ENCODE assay signal across 16 cellular contexts in genomic region chr3:172002512-172003078, GRCh38. TPM values are rescaled to one million over a fixed set of nuclear protein-coding genes. Genes with fewer than 3 reads are reported as not detected.
DNase-seq lines count a peak whose midpoint lies in the region; ATAC-seq and TF ChIP-seq lines count a peak whose summit lies in the region.
"Had no signal": no experiment of that assay in that cellular context is flagged by ENCODE, and none has a peak within 500 bp of the region (broad histone marks: within the 10 kb centered on the region; RNA-seq: fewer than 3 reads in every experiment).

No MANE protein-coding gene starts in this region.

- intact Hi-C loops in PC-3 (cut with micrococcal nuclease), result loop anchor here (5.0 kb wide), 1 partner anchor 35 kb away; the partner anchor contains the start of gene FNDC3B

- peaks cover 20% of the 10 kb centered on the region for H3K9me3 Mint-ChIP-seq in neural progenitor cell
- H3K9me3 Mint-ChIP-seq: CD8-positive, alpha-beta T cell had no signal

- no TSS peak for BruUV-seq in PC-3 (replicated peaks; lab: Mats Ljungman, UMichigan)

- POLR2A ChIA-PET in PC-3 (lab: Charles Lee; ENCODE audit: unreplicated experiment), result interaction anchor here (0.6 kb wide), 1 partner anchor 38 kb away, joined by 3 read pairs; no protein-coding TSS in a partner anchor

- peak overlapping the region; percentile 40 for H3K4me2 ChIP-seq in PC-3 (ENCODE audit: low read length)
- H3K4me2 ChIP-seq in smooth muscle cell, result peak overlapping the region; percentile 63
- H3K4me2 ChIP-seq in neural progenitor cell, result no peak overlapping the region

- no peak overlapping the region for H3K27ac Mint-ChIP-seq in neural progenitor cell
- H3K27ac Mint-ChIP-seq: CD8-positive, alpha-beta T cell; H9 had no signal

- DNase-seq in H4 (ENCODE audit: low spot score) (peak; percentile 27), PC-3 (no peak), fibroblast of peridontal ligament (ENCODE audit: extremely low read depth) (peak; percentile 35), smooth muscle cell (lab: John Stamatoyannopoulos, UW; ENCODE audit: unreplicated experiment) (no peak), 8988T (no peak), neural progenitor cell (ENCODE audit: low spot score) (no peak)
- DNase-seq: BE2C; CD8-positive, alpha-beta T cell; GF-D8; H9; Kasumi-1; NCI-H1417 treated with DMSO at 0.1 percent for 48 hours; NCI-H2029; NCI-H524 treated with DMSO at 0.1 percent for 48 hours; OCI-M1 had no signal

- 0 out of 2 replicates have a peak overlapping the region, but pooled peaks have one; percentile 4 for H3K4me3 ChIP-seq in PC-3 (ENCODE audit: low read length)
- no peak overlapping the region for H3K4me3 ChIP-seq in smooth muscle cell
- H3K4me3 ChIP-seq in neural progenitor cell, result no peak overlapping the region

- no peaks in the 10 kb centered on the region for H3K36me3 ChIP-seq in PC-3 (ENCODE audit: low read depth, low read length)
- no peaks in the 10 kb centered on the region for H3K36me3 ChIP-seq in smooth muscle cell (ENCODE audit: low read depth)
- H3K36me3 ChIP-seq in neural progenitor cell, result peaks cover 4% of the 10 kb centered on the region
- H3K36me3 ChIP-seq: BE2C had no signal

- H3K27ac ChIP-seq in PC-3 (ENCODE audit: low read length), result no peak overlapping the region
- peak overlapping the region; percentile 57 for H3K27ac ChIP-seq in smooth muscle cell (ENCODE audit: low read depth)
- H3K27ac ChIP-seq in neural progenitor cell, result no peak overlapping the region

- no peak for TF ChIP-seq CTCF in PC-3 (conservative IDR thresholded peaks at IDR 0.05; ENCODE audit: low read depth, low read length)
- TF ChIP-seq CTCF in smooth muscle cell (IDR thresholded peaks at IDR 0.05; ENCODE audit: borderline replicate concordance, insufficient read depth, poor library complexity, severe bottlenecking), result no peak
- TF ChIP-seq CTCF in neural progenitor cell (IDR thresholded peaks at IDR 0.05), result no peak

- H4K20me1 ChIP-seq in PC-3 (ENCODE audit: low read length), result no peaks in the 10 kb centered on the region
- H4K20me1 ChIP-seq in smooth muscle cell (ENCODE audit: low read depth), result no peaks in the 10 kb centered on the region
- no peaks in the 10 kb centered on the region for H4K20me1 ChIP-seq in neural progenitor cell (ENCODE audit: low read depth)

- H3K79me2 ChIP-seq in PC-3 (ENCODE audit: low read length), result no peaks in the 10 kb centered on the region
- H3K79me2 ChIP-seq in smooth muscle cell (ENCODE audit: low read depth), result no peaks in the 10 kb centered on the region
- H3K79me2 ChIP-seq in neural progenitor cell (ENCODE audit: low read depth), result no peaks in the 10 kb centered on the region

- H3K9me2 ChIP-seq in PC-3 (replicated peaks; ENCODE audit: low read length), result no peaks in the 10 kb centered on the region

- no peaks in the 10 kb centered on the region for H3K4me1 Mint-ChIP-seq in neural progenitor cell
- H3K4me1 Mint-ChIP-seq: H9 had no signal

- H3K27me3 ChIP-seq in PC-3 (ENCODE audit: low read length), result no peaks in the 10 kb centered on the region
- no peaks in the 10 kb centered on the region for H3K27me3 ChIP-seq in smooth muscle cell (ENCODE audit: low read depth)
- H3K27me3 ChIP-seq in neural progenitor cell, result no peaks in the 10 kb centered on the region
- H3K27me3 ChIP-seq: BE2C had no signal

- H3K9me3 ChIP-seq in PC-3 (ENCODE audit: low read length) (no peaks in the 10 kb centered on the region), smooth muscle cell (replicated peaks; ENCODE audit: low read depth) (no peaks in the 10 kb centered on the region), neural progenitor cell (ENCODE audit: low read depth) (no peaks in the 10 kb centered on the region)
- H3K9me3 ChIP-seq: BE2C had no signal

- peaks cover 2% of the 10 kb centered on the region for H3K36me3 Mint-ChIP-seq in neural progenitor cell
- H3K36me3 Mint-ChIP-seq: CD8-positive, alpha-beta T cell had no signal

- CTCF ChIA-PET in PC-3 (lab: Charles Lee), result interaction anchor here (0.5 to 0.6 kb wide), 2 partner anchors 9 to 865 kb away, joined by 3 to 11 read pairs; no protein-coding TSS in a partner anchor

- no peaks in the 10 kb centered on the region for H3F3A ChIP-seq in PC-3 (ENCODE audit: low read length, unreplicated experiment)
- H3F3A ChIP-seq in smooth muscle cell (ENCODE audit: low read depth), result no peaks in the 10 kb centered on the region
- H3F3A ChIP-seq in neural progenitor cell (ENCODE audit: low read depth), result no peaks in the 10 kb centered on the region

- peaks cover 4% of the 10 kb centered on the region for H3K27me3 Mint-ChIP-seq in neural progenitor cell (ENCODE audit: insufficient read depth, low read depth)

- H2AFZ ChIP-seq in PC-3 (ENCODE audit: low read length) (peak overlapping the region; percentile 27), smooth muscle cell (ENCODE audit: low read depth) (peak overlapping the region; percentile 49), neural progenitor cell (replicated peaks) (no peak overlapping the region)

- ATAC-seq in PC-3, result peak; percentile 81
- no peak for ATAC-seq in GM19023 (IDR thresholded peaks at IDR 0.05; ENCODE audit: unreplicated experiment)
- ATAC-seq: CD8-positive, alpha-beta T cell had no signal

- H3K9ac ChIP-seq in PC-3 (ENCODE audit: low read length), result no peak overlapping the region
- H3K9ac ChIP-seq in smooth muscle cell (ENCODE audit: low read depth), result no peak overlapping the region
- H3K9ac ChIP-seq in neural progenitor cell, result no peak overlapping the region

- no peak overlapping the region for H3K4me3 Mint-ChIP-seq in neural progenitor cell
- H3K4me3 Mint-ChIP-seq: CD8-positive, alpha-beta T cell; H9 had no signal

- H3K4me1 ChIP-seq in PC-3 (ENCODE audit: insufficient read depth, low read length), result peaks cover 10% of the 10 kb centered on the region; the same call in 1 of the 2 replicates
- H3K4me1 ChIP-seq in smooth muscle cell (ENCODE audit: low read depth), result no peaks in the 10 kb centered on the region
- no peaks in the 10 kb centered on the region for H3K4me1 ChIP-seq in neural progenitor cell
- H3K4me1 ChIP-seq: BE2C had no signal

- 55% methylated on average over 4 of the region's 4 CpGs for WGBS in smooth muscle cell (ENCODE audit: low lambda C conversion rate)

RNA-seq across cellular contexts. Expression of gene FNDC3B, which starts 36.8 kb away (rescaled TPM):
- 61.0 and 65.8 TPM in 2 replicates for total RNA-seq in H4 (2014; rRNA removed; shearing (Covaris generic))
- 48.6 and 56.3 TPM in 2 replicates for total RNA-seq in PC-3 (2014; rRNA removed)
- total RNA-seq in smooth muscle cell, result 265 and 294 TPM in 2 replicates
- polyA plus RNA-seq in smooth muscle cell, result 149 and 161 TPM in 2 replicates
- total RNA-seq in neural progenitor cell (ENCODE audit: low replicate concordance), result 29.5 and 33.9 TPM in 2 replicates

Comparison
In these comparisons a context has a peak if more than half of its experiments do, and no peak if none do; other contexts are left out.
1. DNase-seq: peak in H4 (single experiment) and fibroblast of peridontal ligament (single experiment); none in PC-3 (single experiment), smooth muscle cell (single experiment), 8988T (single experiment) and neural progenitor cell (single experiment).